8 cellular contexts compared by ENCODE assay signal in genomic region chr5:1801954-1802295, GRCh38. TPM values are rescaled to one million over a fixed set of nuclear protein-coding genes. Genes with fewer than 3 reads are reported as not detected.
DNase-seq lines count a peak whose midpoint lies in the region; ATAC-seq and TF ChIP-seq lines count a peak whose summit lies in the region.

No MANE protein-coding gene starts in this region.

- intact Hi-C loops in HCT116 (cut with micrococcal nuclease) (loop anchor here (10.0 kb wide), 1 partner anchor 133 kb away; no protein-coding TSS in a partner anchor), posterior cingulate gyrus (cut with DNase I) (no loop called here)
- intact Hi-C loops in activated CD4-positive, alpha-beta memory T cell treated with anti-CD3 and anti-CD28 coated beads for 36 hours (cut with micrococcal nuclease) = loop anchor here (10.0 kb wide), 1 partner anchor 67 kb away; no protein-coding TSS in a partner anchor

- TF ChIP-seq POLR2A in HCT116 (IDR thresholded peaks at IDR 0.05; ENCODE audit: borderline replicate concordance, extremely low read depth, insufficient read depth, insufficient read length) = no peak

- ATAC-seq in HCT116 (peak; percentile 30), GM21723 (IDR thresholded peaks at IDR 0.05; ENCODE audit: unreplicated experiment) (no peak)
- no peak for ATAC-seq in stimulated activated memory B cell treated with anti-CD40 and anti-IgM and Interleukin-4, amounts not matched to agents 10 μg/mL and 1 μg/mL and 100 μg/mL, for 72 hours

- peaks cover 62% of the 10 kb centered on the region for H3K36me3 Mint-ChIP-seq in activated CD4-positive, alpha-beta memory T cell treated with anti-CD3 and anti-CD28 coated beads for 36 hours
- peaks cover 53% of the 10 kb centered on the region for H3K36me3 Mint-ChIP-seq in stimulated activated memory B cell treated with anti-CD40 and anti-IgM and Interleukin-4, amounts not matched to agents 10 μg/mL and 1 μg/mL and 100 μg/mL, for 72 hours

- H3K9ac ChIP-seq in HCT116 (ENCODE audit: low read length) (peak overlapping the region; percentile 87), iPS-15b (ENCODE audit: low read depth, low read length) (peak overlapping the region; percentile 81)

- no TSS peak for BruUV-seq in HCT116 (replicated peaks; lab: Mats Ljungman, UMichigan)

- H4K20me1 ChIP-seq in HCT116 (ENCODE audit: insufficient read depth) = no peaks in the 10 kb centered on the region

- POLR2A ChIA-PET in AG04450 (lab: Yijun Ruan, JAX) = no interaction called here
- POLR2A ChIA-PET in HCT116 (lab: Charles Lee) = no interaction called here
- POLR2A ChIA-PET in activated CD4-positive, alpha-beta memory T cell treated with anti-CD3 and anti-CD28 coated beads for 36 hours (lab: Charles Lee) = interaction anchor here (2.4 kb wide), 1 partner anchor 9 kb away, joined by 14 read pairs; no protein-coding TSS in a partner anchor

- peaks cover 43% of the 10 kb centered on the region for H3K4me1 Mint-ChIP-seq in activated CD4-positive, alpha-beta memory T cell treated with anti-CD3 and anti-CD28 coated beads for 36 hours (ENCODE audit: low read depth)
- H3K4me1 Mint-ChIP-seq in stimulated activated memory B cell treated with anti-CD40 and anti-IgM and Interleukin-4, amounts not matched to agents 10 μg/mL and 1 μg/mL and 100 μg/mL, for 72 hours = peaks cover 64% of the 10 kb centered on the region

- H2AFZ ChIP-seq in HCT116 (ENCODE audit: low read depth, low read length, poor library complexity, severe bottlenecking) = no peak overlapping the region

- H3K27me3 ChIP-seq in AG04450 (ENCODE audit: control insufficient read depth, insufficient read depth, low read length) = no peaks in the 10 kb centered on the region
- no peaks in the 10 kb centered on the region for H3K27me3 ChIP-seq in HCT116 (ENCODE audit: insufficient read depth, low read length)
- no peaks in the 10 kb centered on the region for H3K27me3 ChIP-seq in iPS-15b (ENCODE audit: control insufficient read depth, insufficient read depth, low read length)

- no peak for TF ChIP-seq CTCF in AG04450 (IDR thresholded peaks at IDR 0.05; ENCODE audit: low read depth, low read length)
- TF ChIP-seq CTCF in HCT116 (IDR thresholded peaks at IDR 0.05 in 2 of 3, conservative IDR thresholded peaks at IDR 0.05 in 1 of 3; ENCODE audit: borderline replicate concordance in 1 of 3, insufficient read depth in 1 of 3, low read depth in 2 of 3, low read length in 2 of 3) = no peak

- no peaks in the 10 kb centered on the region for H3K9me2 ChIP-seq in HCT116 (ENCODE audit: insufficient read depth)

- no peaks in the 10 kb centered on the region for H3K9me3 Mint-ChIP-seq in activated CD4-positive, alpha-beta memory T cell treated with anti-CD3 and anti-CD28 coated beads for 36 hours
- no peaks in the 10 kb centered on the region for H3K9me3 Mint-ChIP-seq in stimulated activated memory B cell treated with anti-CD40 and anti-IgM and Interleukin-4, amounts not matched to agents 10 μg/mL and 1 μg/mL and 100 μg/mL, for 72 hours

- H3K36me3 ChIP-seq in HCT116 (ENCODE audit: control insufficient read depth in 1 of 2, insufficient read depth in 2 of 2, low read length in 2 of 2) (peaks cover 45 to 58% of the 10 kb centered on the region in 2 experiments), iPS-15b (ENCODE audit: control insufficient read depth, insufficient read depth, low read length) (peaks cover 51% of the 10 kb centered on the region)

- DNase-seq in AG04450 (ENCODE audit: low read depth, low spot score) = no peak
- DNase-seq in HCT116 (ENCODE audit: low read depth, low spot score) = no peak
- no peak for DNase-seq in activated CD4-positive, alpha-beta memory T cell treated with anti-CD3 and anti-CD28 coated beads for 36 hours
- no peak for DNase-seq in GM19240 (ENCODE audit: insufficient read length, low spot score)
- no peak for DNase-seq in posterior cingulate gyrus

- TF ChIP-seq RAD21 in HCT116 (IDR thresholded peaks at IDR 0.05; ENCODE audit: low read depth) = no peak

- H3K4me2 ChIP-seq in HCT116 (ENCODE audit: low read length) = peak overlapping the region; percentile 87

- peak overlapping the region; percentile 100 for H3K4me3 Mint-ChIP-seq in activated CD4-positive, alpha-beta memory T cell treated with anti-CD3 and anti-CD28 coated beads for 36 hours
- H3K4me3 Mint-ChIP-seq in stimulated activated memory B cell treated with anti-CD40 and anti-IgM and Interleukin-4, amounts not matched to agents 10 μg/mL and 1 μg/mL and 100 μg/mL, for 72 hours = peak overlapping the region; percentile 99

- no peaks in the 10 kb centered on the region for H3K27me3 Mint-ChIP-seq in activated CD4-positive, alpha-beta memory T cell treated with anti-CD3 and anti-CD28 coated beads for 36 hours
- no peaks in the 10 kb centered on the region for H3K27me3 Mint-ChIP-seq in stimulated activated memory B cell treated with anti-CD40 and anti-IgM and Interleukin-4, amounts not matched to agents 10 μg/mL and 1 μg/mL and 100 μg/mL, for 72 hours

- peaks cover 2 to 18% of the 10 kb centered on the region in 2 experiments; a peak in 3 of 4 replicates for H3K4me1 ChIP-seq in HCT116 (ENCODE audit: control insufficient read depth in 1 of 2, insufficient read depth in 2 of 2, low read length in 2 of 2)
- peaks cover 3% of the 10 kb centered on the region for H3K4me1 ChIP-seq in iPS-15b (ENCODE audit: control insufficient read depth, insufficient read depth, low read length)

- H3K79me2 ChIP-seq in HCT116 (ENCODE audit: insufficient read depth, low read length) = peaks cover 95% of the 10 kb centered on the region

- H3K27ac ChIP-seq in AG04450 (ENCODE audit: low read depth, low read length) = peak overlapping the region; percentile 52
- peak overlapping the region; percentile 96 for H3K27ac ChIP-seq in HCT116 (ENCODE audit: low read depth, low read length)

- CTCF ChIA-PET in AG04450 (lab: Charles Lee) = interaction anchor here (0.8 to 3.9 kb wide), 2 partner anchors 31 to 39 kb away, joined by 3 to 23 read pairs; no protein-coding TSS in a partner anchor
- CTCF ChIA-PET in HCT116 (lab: Charles Lee) = no interaction called here
- CTCF ChIA-PET in activated CD4-positive, alpha-beta memory T cell treated with anti-CD3 and anti-CD28 coated beads for 36 hours (lab: Charles Lee) = interaction anchor here (1.4 to 1.5 kb wide), 2 partner anchors 9 to 38 kb away, joined by 5 to 8 read pairs; no protein-coding TSS in a partner anchor

- H3K9me3 ChIP-seq in AG04450 (ENCODE audit: control insufficient read depth, insufficient read depth, low read length) = peaks cover 3% of the 10 kb centered on the region; the same call in 1 of the 2 replicates
- no peaks in the 10 kb centered on the region for H3K9me3 ChIP-seq in HCT116 (ENCODE audit: control insufficient read depth in 1 of 2, insufficient read depth in 1 of 2, low read depth in 1 of 2, low read length in 2 of 2)
- H3K9me3 ChIP-seq in iPS-15b (ENCODE audit: control insufficient read depth, insufficient read depth, low read length) = no peaks in the 10 kb centered on the region

- RAD21 ChIA-PET in HCT116 (lab: Charles Lee; ENCODE audit: low non-redundant PET in 1 of 2, low total read pairs in 2 of 2, uncharacterized antibody in 2 of 2, unreplicated experiment in 2 of 2) = no interaction called here

- H3K27ac Mint-ChIP-seq in activated CD4-positive, alpha-beta memory T cell treated with anti-CD3 and anti-CD28 coated beads for 36 hours = peak overlapping the region; percentile 99
- peak overlapping the region; percentile 88 for H3K27ac Mint-ChIP-seq in stimulated activated memory B cell treated with anti-CD40 and anti-IgM and Interleukin-4, amounts not matched to agents 10 μg/mL and 1 μg/mL and 100 μg/mL, for 72 hours

- peak overlapping the region; percentile 87 for H3K4me3 ChIP-seq in AG04450 (ENCODE audit: low read depth, low read length)
- peak overlapping the region; percentile 78 to 93 for H3K4me3 ChIP-seq in HCT116 (replicated peaks in 1 of 2; ENCODE audit: low read depth in 1 of 2, low read length in 2 of 2)
- H3K4me3 ChIP-seq in iPS-15b (ENCODE audit: low read depth, low read length) = peak overlapping the region; percentile 91

TF ChIP-seq in HCT116, 20 proteins besides CTCF, POLR2A, EP300 and RAD21:
- 0 out of 2 replicates have a peak, but pooled peaks have one; percentile 10 for TF ChIP-seq SRF (IDR thresholded peaks at IDR 0.05; ENCODE audit: low read depth)
- no peak for TF ChIP-seq TCF7L2 (IDR thresholded peaks at IDR 0.05; ENCODE audit: borderline replicate concordance, extremely low read depth, insufficient read depth, insufficient read length)
- TF ChIP-seq SP1 (IDR thresholded peaks at IDR 0.05; ENCODE audit: low read depth) = no peak

RNA-seq across cellular contexts. Expression of gene NDUFS6, which starts 0.7 kb away (rescaled TPM):
- 34.4 and 51.8 TPM in 2 replicates for polyA plus RNA-seq in AG04450 (2011; rRNA removed)
- 24.8 and 26.5 TPM in 2 replicates for polyA minus RNA-seq in AG04450 (2011; rRNA and poly(A)+ RNA removed)
- total RNA-seq in HCT116 (2021; ENCODE audit: unreplicated experiment) = 43.8 TPM
- 86.6 and 88.6 TPM in 2 replicates for polyA plus RNA-seq in HCT116 (2012)
- 10 to 100 TPM; 38.9 to 39.5 TPM for total RNA-seq in activated CD4-positive, alpha-beta memory T cell treated with anti-CD3 and anti-CD28 coated beads for 36 hours

RNA-seq across cellular contexts. Expression of gene MRPL36, which starts 2.3 kb away (rescaled TPM):
- polyA plus RNA-seq in AG04450 (2011; rRNA removed) = 104 and 118 TPM in 2 replicates
- polyA minus RNA-seq in AG04450 (2011; rRNA and poly(A)+ RNA removed) = 41.8 and 53.8 TPM in 2 replicates
- 71.9 TPM for total RNA-seq in HCT116 (2021; ENCODE audit: unreplicated experiment)
- 53.4 and 65.0 TPM in 2 replicates for polyA plus RNA-seq in HCT116 (2012)
- 10 to 100 TPM; 60.8 to 64.7 TPM for total RNA-seq in activated CD4-positive, alpha-beta memory T cell treated with anti-CD3 and anti-CD28 coated beads for 36 hours
